Comparison of ENCODE assay signal across 21 cellular contexts in the genomic region with DNA sequence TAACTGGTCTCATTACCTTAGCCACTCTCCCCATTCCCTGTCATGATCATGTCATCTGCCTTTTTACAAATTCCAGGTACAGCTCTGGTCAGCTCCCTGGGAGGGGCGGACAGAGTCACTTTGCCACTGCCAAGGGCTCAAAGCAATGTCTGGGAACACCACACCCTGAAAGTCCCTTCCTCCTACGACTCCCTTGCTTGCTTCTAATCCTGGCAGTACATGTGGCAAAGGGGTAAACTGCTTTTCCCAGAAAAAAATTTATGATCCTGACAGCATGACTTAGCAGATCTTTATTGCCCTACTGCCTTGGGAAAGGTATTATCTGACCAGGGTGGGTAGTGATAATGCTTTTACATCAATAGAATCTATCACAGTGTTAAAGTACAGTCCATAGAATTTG.
DNase-seq lines count a peak whose midpoint lies in the region; ATAC-seq, FAIRE-seq and TF ChIP-seq lines count a peak whose summit lies in the region.
"Had no signal": no experiment of that assay in that cellular context is flagged by ENCODE, and none has a peak within 500 bp of the region (broad histone marks: within the 10 kb centered on the region; RNA-seq: fewer than 3 reads in every experiment).

No MANE protein-coding gene starts in this region.

- H3K36me3 ChIP-seq in Peyer's patch, result no peaks in the 10 kb centered on the region
- H3K36me3 ChIP-seq: SJSA1 had no signal

- ATAC-seq in A549 (peak in 1 of 2 experiments; percentile 60; a peak in 3 of 6 replicates), GM21825 (IDR thresholded peaks at IDR 0.05; ENCODE audit: unreplicated experiment) (no peak), GM21381 (IDR thresholded peaks at IDR 0.05; ENCODE audit: unreplicated experiment) (no peak), HG03159 (IDR thresholded peaks at IDR 0.05; ENCODE audit: unreplicated experiment) (no peak)
- ATAC-seq: HepG2, PC-3, Right ventricle myocardium inferior had no signal

- no peak for TF ChIP-seq EP300 in A549 (IDR thresholded peaks at IDR 0.05)

- H3K27ac ChIP-seq in A549 (peak overlapping the region; percentile 27 to 73; a peak in 5 of 6 replicates), Peyer's patch (peak overlapping the region in 1 of 4 donors; percentile 41)
- H3K27ac ChIP-seq: SJSA1 had no signal

- no peak for FAIRE-seq in A549 (lab: Jason Lieb, UNC)
- FAIRE-seq: HepG2 had no signal

- CTCF ChIA-PET in A549 (lab: Yijun Ruan, JAX), result no interaction called here

- POLR2A ChIA-PET in A549 (lab: Yijun Ruan, JAX), result no interaction called here

- H3K9me3 ChIP-seq in A549 (no peaks in the 10 kb centered on the region), Peyer's patch (no peaks in the 10 kb centered on the region)
- H3K9me3 ChIP-seq: SJSA1 had no signal

- H3K4me1 ChIP-seq in A549 (peaks cover 28% of the 10 kb centered on the region), Peyer's patch (peaks cover 0 to 11% (median 0%) of the 10 kb centered on the region in 4 donors)
- H3K4me1 ChIP-seq: SJSA1 had no signal

- TF ChIP-seq CTCF in A549 (IDR thresholded peaks at IDR 0.05) (no peak), Peyer's patch (IDR thresholded peaks at IDR 0.05) (no peak)

- DNase-seq in A549 (ENCODE audit: low read depth in 1 of 2, low spot score in 1 of 2) (peak in 1 of 2 experiments; percentile 61), Peyer's patch (peak in 2 of 3 donors; percentile 52 to 59), left kidney (ENCODE audit: low read depth, low spot score) (peak; percentile 33), renal cortical epithelial cell (ENCODE audit: low read depth) (peak; percentile 19), NCI-H526 treated with DMSO at 0.1 percent for 48 hours (lab: John Stamatoyannopoulos, UW) (no peak)
- DNase-seq: 8988T; Karpas-422; NCI-H1092 treated with DMSO at 0.1 percent for 48 hours; NCI-H1436 treated with DMSO at 0.1 percent for 48 hours; NCI-H187 treated with DMSO at 0.1 percent for 48 hours; NCI-H446; NCI-H524 treated with DMSO at 0.1 percent for 48 hours; NCI-H82; NK-92 treated with Interleukin-12 subunit alpha and Interleukin-12 subunit beta, amount 100 ng/mL, for 24 hours; PC-3 had no signal

- 34% methylated on average over 2 of the region's 2 CpGs for WGBS in A549 (ENCODE audit: missing lambda C conversion rate)

- TF ChIP-seq RAD21 in A549 (conservative IDR thresholded peaks at IDR 0.05 in 1 of 2, IDR thresholded peaks at IDR 0.05 in 1 of 2), result no peak

- peak overlapping the region; percentile 21; the same call in 1 of the 3 replicates for H3K4me2 ChIP-seq in A549

- no peak overlapping the region for H3K4me3 ChIP-seq in A549
- no peak overlapping the region for H3K4me3 ChIP-seq in Peyer's patch
- H3K4me3 ChIP-seq: SJSA1 had no signal

- TF ChIP-seq POLR2A in A549 (IDR thresholded peaks at IDR 0.05; ENCODE audit: low read length), result no peak
- no peak for TF ChIP-seq POLR2A in Peyer's patch (IDR thresholded peaks at IDR 0.05)

- no peaks in the 10 kb centered on the region for H3K27me3 ChIP-seq in Peyer's patch
- H3K27me3 ChIP-seq: SJSA1 had no signal

TF ChIP-seq in A549, 52 proteins besides CTCF, POLR2A, EP300 and RAD21:
- TF ChIP-seq, protein P1, sequence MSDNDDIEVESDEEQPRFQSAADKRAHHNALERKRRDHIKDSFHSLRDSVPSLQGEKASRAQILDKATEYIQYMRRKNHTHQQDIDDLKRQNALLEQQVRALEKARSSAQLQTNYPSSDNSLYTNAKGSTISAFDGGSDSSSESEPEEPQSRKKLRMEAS (IDR thresholded peaks at IDR 0.05), result no peak
- TF ChIP-seq ZFP36 (IDR thresholded peaks at IDR 0.05; ENCODE audit: borderline replicate concordance, partially characterized antibody), result no peak
- TF ChIP-seq CHD4 (IDR thresholded peaks at IDR 0.05; ENCODE audit: borderline replicate concordance), result no peak
- TF ChIP-seq MAFK (IDR thresholded peaks at IDR 0.05; ENCODE audit: partially characterized antibody), result peak; percentile 70
TF ChIP-seq in A549: peak in this region for 1.
